9 cellular contexts compared by ENCODE assay signal in genomic region chr15:45129651-45130129, GRCh38. TPM values are rescaled to one million over a fixed set of nuclear protein-coding genes. Genes with fewer than 3 reads are reported as not detected.
DNase-seq lines count a peak whose midpoint lies in the region; ATAC-seq and TF ChIP-seq lines count a peak whose summit lies in the region.
"Had no signal": no experiment of that assay in that cellular context is flagged by ENCODE, and none has a peak within 500 bp of the region (broad histone marks: within the 10 kb centered on the region; RNA-seq: fewer than 3 reads in every experiment).

Gene DUOX1, plus strand, starts transcription at chr15:45129994. Its CDS starts 1,973 bp downstream, at chr15:45131967.
Gene DUOXA1, minus strand, starts transcription at chr15:45129879. Its CDS starts 6,865 bp downstream, at chr15:45123014.

- H3K79me2 ChIP-seq in neural cell (replicated peaks; ENCODE audit: insufficient read depth, low read length): no peaks in the 10 kb centered on the region

- no peaks in the 10 kb centered on the region for H3K9me3 Mint-ChIP-seq in activated B cell treated with CpG ODN at 0.5 μM for 24 hours

- H3K9ac ChIP-seq in neural cell (ENCODE audit: low read length): no peak within 1 kb of the TSS

- peak; percentile 80 for ATAC-seq in activated B cell treated with CpG ODN at 0.5 μM for 24 hours (ENCODE audit: low read depth)
- ATAC-seq in GM21717 (IDR thresholded peaks at IDR 0.05; ENCODE audit: unreplicated experiment): no peak
- no peak for ATAC-seq in GM18520 (IDR thresholded peaks at IDR 0.05; ENCODE audit: unreplicated experiment)

- H3K36me3 ChIP-seq in esophagus muscularis mucosa (no peaks in the 10 kb centered on the region), neural cell (ENCODE audit: insufficient read depth, low read length) (no peaks in the 10 kb centered on the region)

- CTCF ChIA-PET in activated B cell treated with CpG ODN at 0.5 μM for 24 hours (lab: Charles Lee) (interaction anchor here (0.7 to 1.4 kb wide), 2 partner anchors 11 to 34 kb away, joined by 3 to 8 read pairs; no protein-coding TSS in a partner anchor), HEK293T (lab: Yijun Ruan, JAX) (no interaction called here)

- peak within 1 kb of the TSS; percentile 30 for H3K4me3 Mint-ChIP-seq in activated B cell treated with CpG ODN at 0.5 μM for 24 hours

- no peak within 1 kb of the TSS for H3K27ac ChIP-seq in esophagus muscularis mucosa (replicated peaks in 1 of 4)
- H3K27ac ChIP-seq in neural cell (ENCODE audit: low read length): no peak within 1 kb of the TSS

- peaks cover 9% of the 10 kb centered on the region for H3K4me1 Mint-ChIP-seq in activated B cell treated with CpG ODN at 0.5 μM for 24 hours

- H2AFZ ChIP-seq in neural cell (ENCODE audit: low read depth, low read length): no peak within 1 kb of the TSS

- no peaks in the 10 kb centered on the region for H4K20me1 ChIP-seq in neural cell (ENCODE audit: insufficient read depth)

- intact Hi-C loops in activated B cell treated with CpG ODN at 0.5 μM for 24 hours (cut with micrococcal nuclease) (no loop called here), esophagus muscularis mucosa (cut with DNase I) (no loop called here)

- H3F3A ChIP-seq in neural cell (ENCODE audit: insufficient read depth, low read length, poor library complexity, severe bottlenecking): no peaks in the 10 kb centered on the region

- POLR2A ChIA-PET in activated B cell treated with CpG ODN at 0.5 μM for 24 hours (lab: Charles Lee): interaction anchor here (0.5 kb wide), 1 partner anchor 149 kb away, joined by 3 read pairs; no protein-coding TSS in a partner anchor
- POLR2A ChIA-PET in HEK293T (lab: Yijun Ruan, JAX): no interaction called here

- H3K9me3 ChIP-seq in esophagus muscularis mucosa (no peaks in the 10 kb centered on the region), neural cell (ENCODE audit: low read length) (no peaks in the 10 kb centered on the region)

- whole genome bisulfite sequencing in esophagus muscularis mucosa: 0% methylated on average over 3 of the region's 46 CpGs

- no peak for TF ChIP-seq EP300 in esophagus muscularis mucosa (IDR thresholded peaks at IDR 0.05)
- no peak for TF ChIP-seq EP300 in neural cell (conservative IDR thresholded peaks at IDR 0.05; ENCODE audit: poor library complexity, severe bottlenecking)

- H3K27me3 ChIP-seq in esophagus muscularis mucosa (peaks cover 0 to 95% (median 33%) of the 10 kb centered on the region in 4 donors), neural cell (ENCODE audit: insufficient read depth, low read depth, low read length) (peaks cover 100% of the 10 kb centered on the region)

- no peak for TF ChIP-seq RAD21 in neural cell (conservative IDR thresholded peaks at IDR 0.05)

- peaks cover 73% of the 10 kb centered on the region for H3K27me3 Mint-ChIP-seq in activated B cell treated with CpG ODN at 0.5 μM for 24 hours

- DNase-seq in AG10803 (ENCODE audit: low read depth) (no peak), activated B cell treated with CpG ODN at 0.5 μM for 24 hours (no peak), esophagus muscularis mucosa (ENCODE audit: extremely low spot score) (no peak), NCI-H146 treated with DMSO at 0.1 percent for 48 hours (lab: John Stamatoyannopoulos, UW; ENCODE audit: unreplicated experiment) (no peak), HEK293T (ENCODE audit: extremely low spot score) (no peak)
- DNase-seq: DND-41 had no signal

- H3K4me2 ChIP-seq in neural cell (ENCODE audit: low read length): no peak within 1 kb of the TSS

- peaks cover 4 to 19% (median 17%) of the 10 kb centered on the region in 4 donors for H3K4me1 ChIP-seq in esophagus muscularis mucosa

- no peaks in the 10 kb centered on the region for H3K36me3 Mint-ChIP-seq in activated B cell treated with CpG ODN at 0.5 μM for 24 hours (ENCODE audit: low read depth)

- no peak within 1 kb of the TSS for H3K27ac Mint-ChIP-seq in activated B cell treated with CpG ODN at 0.5 μM for 24 hours

- H3K4me3 ChIP-seq in AG10803 (ENCODE audit: low read length): peak within 1 kb of the TSS; percentile 5; the same call in 1 of the 2 replicates
- H3K4me3 ChIP-seq in esophagus muscularis mucosa: peak within 1 kb of the TSS; percentile 33 to 51 (median 42)
- peak within 1 kb of the TSS; percentile 18 for H3K4me3 ChIP-seq in neural cell (ENCODE audit: low read length)

- H3K9me2 ChIP-seq in neural cell (ENCODE audit: insufficient read depth, low read length): no peaks in the 10 kb centered on the region

- TF ChIP-seq CTCF in AG10803 (conservative IDR thresholded peaks at IDR 0.05; ENCODE audit: low read length) (no peak), activated B cell treated with CpG ODN at 0.5 μM for 24 hours (IDR thresholded peaks at IDR 0.05) (no peak), esophagus muscularis mucosa (IDR thresholded peaks at IDR 0.05) (no peak), neural cell (IDR thresholded peaks at IDR 0.05; ENCODE audit: poor library complexity, severe bottlenecking) (no peak)

- TF ChIP-seq POLR2A in esophagus muscularis mucosa (IDR thresholded peaks at IDR 0.05; ENCODE audit: low read depth): no peak

TF ChIP-seq in neural cell, 6 proteins besides CTCF, POLR2A, EP300 and RAD21:
- no peak for TF ChIP-seq POLR2AphosphoS5 (IDR thresholded peaks at IDR 0.05)
- no peak for TF ChIP-seq SMC3 (conservative IDR thresholded peaks at IDR 0.05; ENCODE audit: poor library complexity)
- TF ChIP-seq, protein P1, sequence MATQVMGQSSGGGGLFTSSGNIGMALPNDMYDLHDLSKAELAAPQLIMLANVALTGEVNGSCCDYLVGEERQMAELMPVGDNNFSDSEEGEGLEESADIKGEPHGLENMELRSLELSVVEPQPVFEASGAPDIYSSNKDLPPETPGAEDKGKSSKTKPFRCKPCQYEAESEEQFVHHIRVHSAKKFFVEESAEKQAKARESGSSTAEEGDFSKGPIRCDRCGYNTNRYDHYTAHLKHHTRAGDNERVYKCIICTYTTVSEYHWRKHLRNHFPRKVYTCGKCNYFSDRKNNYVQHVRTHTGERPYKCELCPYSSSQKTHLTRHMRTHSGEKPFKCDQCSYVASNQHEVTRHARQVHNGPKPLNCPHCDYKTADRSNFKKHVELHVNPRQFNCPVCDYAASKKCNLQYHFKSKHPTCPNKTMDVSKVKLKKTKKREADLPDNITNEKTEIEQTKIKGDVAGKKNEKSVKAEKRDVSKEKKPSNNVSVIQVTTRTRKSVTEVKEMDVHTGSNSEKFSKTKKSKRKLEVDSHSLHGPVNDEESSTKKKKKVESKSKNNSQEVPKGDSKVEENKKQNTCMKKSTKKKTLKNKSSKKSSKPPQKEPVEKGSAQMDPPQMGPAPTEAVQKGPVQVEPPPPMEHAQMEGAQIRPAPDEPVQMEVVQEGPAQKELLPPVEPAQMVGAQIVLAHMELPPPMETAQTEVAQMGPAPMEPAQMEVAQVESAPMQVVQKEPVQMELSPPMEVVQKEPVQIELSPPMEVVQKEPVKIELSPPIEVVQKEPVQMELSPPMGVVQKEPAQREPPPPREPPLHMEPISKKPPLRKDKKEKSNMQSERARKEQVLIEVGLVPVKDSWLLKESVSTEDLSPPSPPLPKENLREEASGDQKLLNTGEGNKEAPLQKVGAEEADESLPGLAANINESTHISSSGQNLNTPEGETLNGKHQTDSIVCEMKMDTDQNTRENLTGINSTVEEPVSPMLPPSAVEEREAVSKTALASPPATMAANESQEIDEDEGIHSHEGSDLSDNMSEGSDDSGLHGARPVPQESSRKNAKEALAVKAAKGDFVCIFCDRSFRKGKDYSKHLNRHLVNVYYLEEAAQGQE (IDR thresholded peaks at IDR 0.05; ENCODE audit: borderline replicate concordance): no peak
- no peak for TF ChIP-seq TAF1 (IDR thresholded peaks at IDR 0.05; ENCODE audit: low read depth)
- TF ChIP-seq EZH2 (IDR thresholded peaks at IDR 0.05; ENCODE audit: borderline replicate concordance, insufficient read depth, low read length, poor library complexity, severe bottlenecking): no peak
- TF ChIP-seq MXI1 (conservative IDR thresholded peaks at IDR 0.05; ENCODE audit: poor library complexity, severe bottlenecking): no peak

TF ChIP-seq in HEK293T, 16 proteins besides CTCF, POLR2A, EP300 and RAD21:
- TF ChIP-seq FOXA1 (IDR thresholded peaks at IDR 0.05) (no peak), ELF4 (IDR thresholded peaks at IDR 0.05) (no peak), LEF1 (IDR thresholded peaks at IDR 0.05; ENCODE audit: borderline replicate concordance) (no peak), CTBP1 (IDR thresholded peaks at IDR 0.05; ENCODE audit: borderline replicate concordance) (no peak), TARDBP (IDR thresholded peaks at IDR 0.05) (no peak), PKNOX1 (IDR thresholded peaks at IDR 0.05) (no peak), BHLHE40 (IDR thresholded peaks at IDR 0.05; ENCODE audit: borderline replicate concordance) (no peak), L3MBTL2 (conservative IDR thresholded peaks at IDR 0.05) (no peak), HDGF (IDR thresholded peaks at IDR 0.05; ENCODE audit: borderline replicate concordance) (no peak), SUZ12 (IDR thresholded peaks at IDR 0.05) (no peak), FOXK2 (IDR thresholded peaks at IDR 0.05) (no peak), FOXM1 (IDR thresholded peaks at IDR 0.05; ENCODE audit: borderline replicate concordance) (no peak), SP1 (IDR thresholded peaks at IDR 0.05) (no peak), NFRKB (IDR thresholded peaks at IDR 0.05) (no peak), ARNT (IDR thresholded peaks at IDR 0.05) (no peak), ZNF384 (IDR thresholded peaks at IDR 0.05) (no peak)

RNA-seq across cellular contexts. Expression of gene DUOX1, which starts in this region (rescaled TPM):
- total RNA-seq in activated B cell treated with CpG ODN at 0.5 μM for 24 hours (0.11 and 0.39 TPM in 2 replicates), esophagus muscularis mucosa (1 to 10 TPM in 1 of 4 donors, under 1 TPM in 3; 0.33 to 1.7 (median 0.61) TPM)
- not detected in 2 replicates for polyA plus RNA-seq in neural cell
- polyA minus RNA-seq in neural cell: not detected in 2 replicates

RNA-seq across cellular contexts. Expression of gene DUOXA1, which starts in this region (rescaled TPM):
- total RNA-seq in activated B cell treated with CpG ODN at 0.5 μM for 24 hours: 0.15 and 0.33 TPM in 2 replicates
- under 1 TPM in 2 of 4 donors, not detected in 2; 0.13 to 0.52 TPM for total RNA-seq in esophagus muscularis mucosa
- not detected in 2 replicates for polyA plus RNA-seq in neural cell
- polyA minus RNA-seq in neural cell: not detected in 2 replicates

Comparison
In these comparisons a context has a peak if more than half of its experiments do, and no peak if none do; other contexts are left out.
1. Peak in ATAC-seq in activated B cell treated with CpG ODN at 0.5 μM for 24 hours; RNA of the genes that start here not detected or under 1 TPM.